ENCODE assay signal across 11 cellular contexts in genomic region chr10:60148266-60148840, GRCh38.
A peak's percentile ranks its signal among the peaks of the same experiment; 100 is the strongest.
DNase-seq lines count a peak whose midpoint lies in the region; ATAC-seq and TF ChIP-seq lines count a peak whose summit lies in the region.
"Had no signal": no experiment of that assay in that cellular context is flagged by ENCODE, and none has a peak within 500 bp of the region (broad histone marks: within the 10 kb centered on the region; RNA-seq: fewer than 3 reads in every experiment).

No MANE protein-coding gene starts in this region.

- no peaks in the 10 kb centered on the region for H3F3A ChIP-seq in smooth muscle cell (ENCODE audit: low read depth)

- POLR2A ChIA-PET in activated CD4-positive, alpha-beta memory T cell treated with anti-CD3 and anti-CD28 coated beads for 36 hours (lab: Charles Lee), result no interaction called here

- H3K9me3 ChIP-seq in HAP-1, result no peaks in the 10 kb centered on the region
- H3K9me3 ChIP-seq in left ventricle myocardium inferior (replicated peaks), result no peaks in the 10 kb centered on the region
- H3K9me3 ChIP-seq in smooth muscle cell (replicated peaks; ENCODE audit: low read depth), result no peaks in the 10 kb centered on the region

- H3K4me2 ChIP-seq in smooth muscle cell, result peak overlapping the region; percentile 43

- no peak overlapping the region for H3K9ac ChIP-seq in smooth muscle cell (ENCODE audit: low read depth)

- no peak overlapping the region for H3K4me3 ChIP-seq in HAP-1
- H3K4me3 ChIP-seq in left ventricle myocardium inferior, result no peak overlapping the region
- H3K4me3 ChIP-seq in smooth muscle cell, result no peak overlapping the region

- H3K27me3 Mint-ChIP-seq in activated CD4-positive, alpha-beta memory T cell treated with anti-CD3 and anti-CD28 coated beads for 36 hours, result no peaks in the 10 kb centered on the region
- H3K27me3 Mint-ChIP-seq: stimulated activated naive B cell treated with anti-CD40 and anti-IgM and Interleukin-4, amounts not matched to agents 10 μg/mL and 1 μg/mL and 100 μg/mL, for 72 hours had no signal

- H3K27ac Mint-ChIP-seq in activated CD4-positive, alpha-beta memory T cell treated with anti-CD3 and anti-CD28 coated beads for 36 hours, result no peak overlapping the region
- H3K27ac Mint-ChIP-seq: stimulated activated naive B cell treated with anti-CD40 and anti-IgM and Interleukin-4, amounts not matched to agents 10 μg/mL and 1 μg/mL and 100 μg/mL, for 72 hours had no signal

- H3K4me3 Mint-ChIP-seq in activated CD4-positive, alpha-beta memory T cell treated with anti-CD3 and anti-CD28 coated beads for 36 hours, result no peak overlapping the region
- H3K4me3 Mint-ChIP-seq: stimulated activated naive B cell treated with anti-CD40 and anti-IgM and Interleukin-4, amounts not matched to agents 10 μg/mL and 1 μg/mL and 100 μg/mL, for 72 hours had no signal

- H3K4me1 ChIP-seq in HAP-1, result peaks cover 14% of the 10 kb centered on the region
- H3K4me1 ChIP-seq in left ventricle myocardium inferior, result peaks cover 29% of the 10 kb centered on the region
- H3K4me1 ChIP-seq in smooth muscle cell (ENCODE audit: low read depth), result no peaks in the 10 kb centered on the region

- ATAC-seq in GM18511 (IDR thresholded peaks at IDR 0.05; ENCODE audit: unreplicated experiment), result no peak
- no peak for ATAC-seq in GM19452 (IDR thresholded peaks at IDR 0.05; ENCODE audit: unreplicated experiment)
- ATAC-seq: stimulated activated naive B cell treated with anti-CD40 and anti-IgM and Interleukin-4, amounts not matched to agents 10 μg/mL and 1 μg/mL and 100 μg/mL, for 72 hours had no signal

- H3K79me2 ChIP-seq in smooth muscle cell (ENCODE audit: low read depth), result no peaks in the 10 kb centered on the region

- H4K20me1 ChIP-seq in smooth muscle cell (ENCODE audit: low read depth), result no peaks in the 10 kb centered on the region

- H3K36me3 Mint-ChIP-seq in activated CD4-positive, alpha-beta memory T cell treated with anti-CD3 and anti-CD28 coated beads for 36 hours, result peaks cover 13% of the 10 kb centered on the region

- TF ChIP-seq CTCF in left ventricle myocardium inferior (IDR thresholded peaks at IDR 0.05; ENCODE audit: borderline replicate concordance), result no peak
- no peak for TF ChIP-seq CTCF in smooth muscle cell (IDR thresholded peaks at IDR 0.05; ENCODE audit: borderline replicate concordance, insufficient read depth, poor library complexity, severe bottlenecking)

- intact Hi-C loops in left ventricle myocardium inferior (cut with micrococcal nuclease), result no loop called here
- intact Hi-C loops in activated CD4-positive, alpha-beta memory T cell treated with anti-CD3 and anti-CD28 coated beads for 36 hours (cut with micrococcal nuclease), result no loop called here

- CTCF ChIA-PET in activated CD4-positive, alpha-beta memory T cell treated with anti-CD3 and anti-CD28 coated beads for 36 hours (lab: Charles Lee), result no interaction called here

- no peaks in the 10 kb centered on the region for H3K4me1 Mint-ChIP-seq in activated CD4-positive, alpha-beta memory T cell treated with anti-CD3 and anti-CD28 coated beads for 36 hours (ENCODE audit: low read depth)
- H3K4me1 Mint-ChIP-seq: stimulated activated naive B cell treated with anti-CD40 and anti-IgM and Interleukin-4, amounts not matched to agents 10 μg/mL and 1 μg/mL and 100 μg/mL, for 72 hours had no signal

- H2AFZ ChIP-seq in smooth muscle cell (ENCODE audit: low read depth), result no peak overlapping the region

- in situ Hi-C loops in HAP-1 (cut with MboI; ENCODE audit: low sequenced_read_pairs), result no loop called here

- H3K27me3 ChIP-seq in HAP-1 (ENCODE audit: low read depth) (no peaks in the 10 kb centered on the region), left ventricle myocardium inferior (ENCODE audit: low read depth) (no peaks in the 10 kb centered on the region), smooth muscle cell (ENCODE audit: low read depth) (no peaks in the 10 kb centered on the region)

- H3K36me3 ChIP-seq in HAP-1 (replicated peaks) (no peaks in the 10 kb centered on the region), left ventricle myocardium inferior (peaks cover 17% of the 10 kb centered on the region), smooth muscle cell (ENCODE audit: low read depth) (peaks cover 4% of the 10 kb centered on the region)

- H3K9me3 Mint-ChIP-seq in activated CD4-positive, alpha-beta memory T cell treated with anti-CD3 and anti-CD28 coated beads for 36 hours, result no peaks in the 10 kb centered on the region

- peak; percentile 18 to 29 for DNase-seq in HAP-1 (ENCODE audit: low spot score in 2 of 2)
- DNase-seq in amniotic epithelial cell (ENCODE audit: low read depth), result peak; percentile 91
- no peak for DNase-seq in left ventricle myocardium inferior
- no peak for DNase-seq in smooth muscle cell (lab: John Stamatoyannopoulos, UW; ENCODE audit: unreplicated experiment)
- DNase-seq in activated CD4-positive, alpha-beta memory T cell treated with anti-CD3 and anti-CD28 coated beads for 36 hours, result no peak
- DNase-seq in hepatic stellate cell (ENCODE audit: low spot score), result no peak
- DNase-seq: activated naive CD4-positive, alpha-beta T cell; retina; stimulated activated naive B cell treated with anti-CD40 and anti-IgM and Interleukin-4, amounts not matched to agents 10 μg/mL and 1 μg/mL and 100 μg/mL, for 72 hours had no signal

- H3K27ac ChIP-seq in left ventricle myocardium inferior (replicated peaks) (peak overlapping the region; percentile 33), smooth muscle cell (ENCODE audit: low read depth) (peak overlapping the region; percentile 60)

Comparison
In these comparisons a context has a peak if more than half of its experiments do, and no peak if none do; other contexts are left out.
1. DNase-seq: peak in HAP-1 (2 of 2) and amniotic epithelial cell (single experiment); none in left ventricle myocardium inferior (single experiment), smooth muscle cell (single experiment), activated CD4-positive, alpha-beta memory T cell treated with anti-CD3 and anti-CD28 coated beads for 36 hours (single experiment) and hepatic stellate cell (single experiment).